ENCODE assay signal across 33 cellular contexts in genomic region chr4:5200546-5200945, GRCh38.
"Had no signal": no experiment of that assay in that cellular context is flagged by ENCODE, and none has a peak within 500 bp of the region (broad histone marks: within the 10 kb centered on the region; RNA-seq: fewer than 3 reads in every experiment).

No MANE protein-coding gene starts in this region.

- ATAC-seq: activated CD4-positive, CD25-positive, alpha-beta regulatory T cell treated with anti-CD3 and anti-CD28 coated beads, Interleukin-2, amount 50 U/mL, for 24 hours; activated CD8-positive, alpha-beta T cell treated with anti-CD3 and anti-CD28 coated beads for 36 hours; activated naive CD8-positive, alpha-beta T cell treated with anti-CD3 and anti-CD28 coated beads, Interleukin-2, amount 50 U/mL, for 24 hours; activated T-cell treated with anti-CD3 and anti-CD28 coated beads, Interleukin-2, amount 50 U/mL, for 4 hours; activated T-helper 17 cell treated with anti-CD3 and anti-CD28 coated beads, Interleukin-2, amount 50 U/mL, for 72 hours; body of pancreas had no signal

- H3K27ac ChIP-seq: adrenal gland, body of pancreas, epithelial cell of prostate, esophagus squamous epithelium, WERI-Rb-1 had no signal

- H3K27me3 ChIP-seq: adrenal gland, body of pancreas, esophagus squamous epithelium had no signal

- H3K4me1 ChIP-seq: adrenal gland, body of pancreas, esophagus squamous epithelium had no signal

- H3K9me3 ChIP-seq: adrenal gland, body of pancreas, esophagus squamous epithelium had no signal

- H3K36me3 ChIP-seq: adrenal gland, esophagus squamous epithelium, WERI-Rb-1 had no signal

- DNase-seq: activated B cell treated with CpG ODN at 0.5 μM for 24 hours; activated CD4-positive, alpha-beta T cell treated with anti-CD3 and anti-CD28 coated beads for 48 hours; activated CD4-positive, alpha-beta T cell treated with anti-CD3 and anti-CD28 coated beads, Interleukin-2, amount 50 U/mL, for 1 hour; activated CD4-positive, alpha-beta T cell treated with anti-CD3 and anti-CD28 coated beads, Interleukin-2, amount 50 U/mL, for 48 hours; activated CD8-positive, alpha-beta memory T cell treated with anti-CD3 and anti-CD28 coated beads for 24 hours; activated CD8-positive, alpha-beta T cell treated with anti-CD3 and anti-CD28 coated beads for 36 hours; activated effector memory CD4-positive, alpha-beta T cell treated with Interleukin-2 at 50 U/mL for 16 hours; activated gamma-delta T cell treated with Interleukin-2 at 50 U/mL for 16 hours; activated naive CD4-positive, alpha-beta T cell treated with Interleukin-2 at 50 U/mL for 16 hours; activated naive CD8-positive, alpha-beta T cell treated with anti-CD3 and anti-CD28 coated beads for 36 hours; activated naive CD8-positive, alpha-beta T cell treated with anti-CD3 and anti-CD28 coated beads, Interleukin-2, amount 50 U/mL, for 24 hours; activated T-cell treated with anti-CD3 and anti-CD28 coated beads, Interleukin-2, amount 50 U/mL, for 4 hours; adrenal gland; amygdala; aorta; body of pancreas; caudate nucleus; cortex of kidney; dermis blood vessel endothelial cell; effector CD8-positive, alpha-beta T cell; esophagus squamous epithelium; foreskin fibroblast; head of caudate nucleus; hippocampal formation; T1000; WERI-Rb-1 had no signal

- FAIRE-seq: colon, endometrium, endothelial cell of umbilical vein, frontal cortex had no signal

- H3K4me3 ChIP-seq: adrenal gland, body of pancreas, esophagus squamous epithelium had no signal
